In genomic region chr2:39665811-39666488, GRCh38 we compare ENCODE assay signal across 1 cellular context.
TF ChIP-seq lines count a peak whose summit lies in the region.

TMEM178A (plus strand) TSS chr2:39665917; CDS start chr2:39665975, 58 bp downstream.

TF ChIP-seq in HepG2, 621 proteins besides CTCF, POLR2A, EP300 and RAD21 (continued from another document and continues in another):
- TF ChIP-seq UBTF (CRISPR knock-in tag; IDR thresholded peaks at IDR 0.05) (peak; percentile 7; the same call in 1 of the 2 replicates), SNAPC5 (CRISPR knock-in tag; IDR thresholded peaks at IDR 0.05; ENCODE audit: borderline replicate concordance) (no peak), FOXC1 (CRISPR knock-in tag; IDR thresholded peaks at IDR 0.05; ENCODE audit: borderline replicate concordance) (no peak), MAZ (IDR thresholded peaks at IDR 0.05; ENCODE audit: borderline replicate concordance, low read depth, low read length) (no peak), MAZ (CRISPR knock-in tag; IDR thresholded peaks at IDR 0.05; ENCODE audit: low read depth) (peak; percentile 58; the same call in 1 of the 2 replicates), FOXJ3 (CRISPR knock-in tag; IDR thresholded peaks at IDR 0.05; ENCODE audit: borderline replicate concordance) (no peak), ATAD3A (CRISPR knock-in tag; IDR thresholded peaks at IDR 0.05) (no peak), ZNF891 (CRISPR knock-in tag; IDR thresholded peaks at IDR 0.05) (no peak), ZBTB7A (CRISPR knock-in tag; IDR thresholded peaks at IDR 0.05) (peak; percentile 60; the same call in 1 of the 2 replicates), GATA4 (IDR thresholded peaks at IDR 0.05; ENCODE audit: borderline replicate concordance, low read depth) (no peak), IRF9 (CRISPR knock-in tag; IDR thresholded peaks at IDR 0.05; ENCODE audit: borderline replicate concordance) (0 out of 2 replicates have a peak, but pooled peaks have one; percentile 42), SMAD3 (CRISPR knock-in tag; IDR thresholded peaks at IDR 0.05) (no peak), ZNF512B (CRISPR knock-in tag; IDR thresholded peaks at IDR 0.05; ENCODE audit: borderline replicate concordance) (peak; percentile 28; the same call in 1 of the 2 replicates), ZNF318 (CRISPR knock-in tag; IDR thresholded peaks at IDR 0.05) (no peak), STAG1 (CRISPR knock-in tag; IDR thresholded peaks at IDR 0.05) (no peak), MBNL3 (CRISPR knock-in tag; conservative IDR thresholded peaks at IDR 0.05) (no peak), YY1 (IDR thresholded peaks at IDR 0.05; ENCODE audit: insufficient read depth, insufficient replicate concordance, low read depth, low read length) (peak; percentile 56), ZBTB7B (CRISPR knock-in tag; IDR thresholded peaks at IDR 0.05) (no peak), ZFYVE20 (CRISPR knock-in tag; IDR thresholded peaks at IDR 0.05; ENCODE audit: borderline replicate concordance, low read depth) (no peak), ZKSCAN1 (IDR thresholded peaks at IDR 0.05; ENCODE audit: low read length) (no peak), ELF1 (CRISPR knock-in tag; IDR thresholded peaks at IDR 0.05) (no peak), ZNF777 (CRISPR knock-in tag; IDR thresholded peaks at IDR 0.05) (0 out of 2 replicates have a peak, but pooled peaks have one; percentile 34), ZNF547 (CRISPR knock-in tag; IDR thresholded peaks at IDR 0.05) (no peak), ZFY (CRISPR knock-in tag; IDR thresholded peaks at IDR 0.05) (peak; percentile 32; the same call in 1 of the 2 replicates), CCDC6 (CRISPR knock-in tag; IDR thresholded peaks at IDR 0.05) (no peak), RFXANK (CRISPR knock-in tag; IDR thresholded peaks at IDR 0.05) (no peak), NFAT5 (CRISPR knock-in tag; IDR thresholded peaks at IDR 0.05) (0 out of 2 replicates have a peak, but pooled peaks have one; percentile 41), MXD1 (CRISPR knock-in tag; IDR thresholded peaks at IDR 0.05) (0 out of 2 replicates have a peak, but pooled peaks have one; percentile 45), ZBTB25 (CRISPR knock-in tag; IDR thresholded peaks at IDR 0.05) (no peak), ZNF773 (CRISPR knock-in tag; IDR thresholded peaks at IDR 0.05; ENCODE audit: borderline replicate concordance) (peak; percentile 49; the same call in 1 of the 2 replicates), RNF2 (conservative IDR thresholded peaks at IDR 0.05; ENCODE audit: low read depth) (0 out of 2 replicates have a peak, but pooled peaks have one; percentile 42), NFKBIZ (CRISPR knock-in tag; IDR thresholded peaks at IDR 0.05) (no peak), HNRNPL (IDR thresholded peaks at IDR 0.05; ENCODE audit: low read depth, low read length) (no peak), ZNF607 (CRISPR knock-in tag; IDR thresholded peaks at IDR 0.05; ENCODE audit: borderline replicate concordance) (0 out of 2 replicates have a peak, but pooled peaks have one; percentile 39), ZNF616 (CRISPR knock-in tag; IDR thresholded peaks at IDR 0.05; ENCODE audit: low read depth) (0 out of 2 replicates have a peak, but pooled peaks have one; percentile 56), MAX (IDR thresholded peaks at IDR 0.05) (peak; percentile 1)
